10 cellular contexts compared by ENCODE assay signal in the genomic region with DNA sequence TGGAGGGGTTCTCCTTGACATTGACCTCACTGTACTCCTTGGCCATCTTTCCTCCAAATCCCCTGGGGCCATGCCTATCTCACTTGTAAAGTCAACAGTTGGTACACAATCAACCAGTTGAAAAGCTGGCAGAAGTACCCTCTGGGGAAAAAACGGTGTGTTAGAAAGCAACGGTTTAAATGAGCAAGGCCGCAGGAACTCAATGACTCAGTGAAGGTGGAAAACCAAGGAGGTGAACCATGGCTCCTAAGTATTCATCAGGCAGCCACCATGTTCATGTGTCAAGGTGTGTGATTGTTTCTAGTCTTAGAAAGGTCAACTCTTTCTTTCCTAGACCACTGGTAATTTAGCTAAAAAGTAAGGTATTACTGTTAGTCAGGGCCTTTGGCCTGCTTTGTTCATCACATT.
DNase-seq lines count a peak whose midpoint lies in the region; ATAC-seq, FAIRE-seq and TF ChIP-seq lines count a peak whose summit lies in the region.
"Had no signal": no experiment of that assay in that cellular context is flagged by ENCODE, and none has a peak within 500 bp of the region (broad histone marks: within the 10 kb centered on the region; RNA-seq: fewer than 3 reads in every experiment).

No MANE protein-coding gene starts in this region.

- H3K4me3 Mint-ChIP-seq in activated naive CD4-positive, alpha-beta T cell treated with anti-CD3 and anti-CD28 coated beads, Interleukin-2, amount 50 U/mL, for 24 hours = peak overlapping the region; percentile 43

- peak; percentile 25 for ATAC-seq in GM21423 (IDR thresholded peaks at IDR 0.05; ENCODE audit: unreplicated experiment)
- ATAC-seq in HG03469 (IDR thresholded peaks at IDR 0.05; ENCODE audit: unreplicated experiment) = peak; percentile 11
- ATAC-seq in omental fat pad (ENCODE audit: low FRiP score) = no peak
- no peak for ATAC-seq in Right ventricle myocardium superior (ENCODE audit: poor library complexity)

- H3K27me3 ChIP-seq in BLaER1 treated with 17β-estradiol and CSF1 and Interleukin-3, amounts not matched to agents 10 nM and 100 nM = no peaks in the 10 kb centered on the region
- H3K27me3 ChIP-seq: BE2C had no signal

- intact Hi-C loops in Right ventricle myocardium superior (cut with DNase I) = loop anchor here (5.0 kb wide), 1 partner anchor 431 kb away; no protein-coding TSS in a partner anchor

- H3K9me3 ChIP-seq in BLaER1 treated with 17β-estradiol and CSF1 and Interleukin-3, amounts not matched to agents 10 nM and 100 nM (replicated peaks in 1 of 11) = no peaks in the 10 kb centered on the region; a peak in 1 of 22 replicates
- H3K9me3 ChIP-seq: BE2C had no signal

- TF ChIP-seq CTCF in omental fat pad (IDR thresholded peaks at IDR 0.05) (no peak), D721Med (IDR thresholded peaks at IDR 0.05; ENCODE audit: insufficient read depth, missing control alignments) (no peak)

- H3K4me3 ChIP-seq in BLaER1 treated with 17β-estradiol and CSF1 and Interleukin-3, amounts not matched to agents 10 nM and 100 nM = no peak overlapping the region

- H3K36me3 Mint-ChIP-seq in activated naive CD4-positive, alpha-beta T cell treated with anti-CD3 and anti-CD28 coated beads, Interleukin-2, amount 50 U/mL, for 24 hours = no peaks in the 10 kb centered on the region

- no peaks in the 10 kb centered on the region for H3K36me3 ChIP-seq in BLaER1 treated with 17β-estradiol and CSF1 and Interleukin-3, amounts not matched to agents 10 nM and 100 nM
- H3K36me3 ChIP-seq: BE2C had no signal

- no peaks in the 10 kb centered on the region for H3K27me3 Mint-ChIP-seq in activated naive CD4-positive, alpha-beta T cell treated with anti-CD3 and anti-CD28 coated beads, Interleukin-2, amount 50 U/mL, for 24 hours
- H3K27me3 Mint-ChIP-seq: activated naive CD8-positive, alpha-beta T cell treated with anti-CD3 and anti-CD28 coated beads, Interleukin-2, amount 10 ng/mL, durations not matched to agents 7 days and 5 days had no signal

- no peak for DNase-seq in omental fat pad (ENCODE audit: low spot score)
- DNase-seq in D721Med (ENCODE audit: insufficient read length, low spot score) = no peak
- DNase-seq in Right ventricle myocardium superior = no peak
- DNase-seq in cortex of kidney (lab: John Stamatoyannopoulos, UW) = no peak
- DNase-seq: BE2C had no signal

- H3K27ac Mint-ChIP-seq in activated naive CD4-positive, alpha-beta T cell treated with anti-CD3 and anti-CD28 coated beads, Interleukin-2, amount 50 U/mL, for 24 hours = peak overlapping the region; percentile 92

- no peaks in the 10 kb centered on the region for H4K20me1 ChIP-seq in BLaER1 treated with 17β-estradiol and CSF1 and Interleukin-3, amounts not matched to agents 10 nM and 100 nM

- peaks cover 53% of the 10 kb centered on the region for H3K4me1 Mint-ChIP-seq in activated naive CD4-positive, alpha-beta T cell treated with anti-CD3 and anti-CD28 coated beads, Interleukin-2, amount 50 U/mL, for 24 hours

- H3K4me2 ChIP-seq in BLaER1 treated with 17β-estradiol and CSF1 and Interleukin-3, amounts not matched to agents 10 nM and 100 nM = peak overlapping the region in 8 of 11 experiments; percentile 0 to 60 (median 34); a peak in 8 of 22 replicates

- FAIRE-seq in D721Med (lab: Jason Lieb, UNC) = no peak

- H3K4me1 ChIP-seq in BLaER1 treated with 17β-estradiol and CSF1 and Interleukin-3, amounts not matched to agents 10 nM and 100 nM = peaks cover 0 to 58% (median 12%) of the 10 kb centered on the region in 10 experiments; a peak in 13 of 20 replicates
- H3K4me1 ChIP-seq: BE2C had no signal

- no peaks in the 10 kb centered on the region for H3K9me3 Mint-ChIP-seq in activated naive CD4-positive, alpha-beta T cell treated with anti-CD3 and anti-CD28 coated beads, Interleukin-2, amount 50 U/mL, for 24 hours

- no peak overlapping the region for H3K9ac ChIP-seq in BLaER1 treated with 17β-estradiol and CSF1 and Interleukin-3, amounts not matched to agents 10 nM and 100 nM

- H3K27ac ChIP-seq in BLaER1 treated with 17β-estradiol and CSF1 and Interleukin-3, amounts not matched to agents 10 nM and 100 nM = peak overlapping the region in 3 of 11 experiments; percentile 7 to 42 (median 36); a peak in 4 of 22 replicates

Comparison
In these comparisons a context has a peak if more than half of its experiments do, and no peak if none do; other contexts are left out.
1. ATAC-seq: peak in GM21423 (single experiment) and HG03469 (single experiment); none in omental fat pad (single experiment) and Right ventricle myocardium superior (single experiment).